ENCODE assay signal across 29 cellular contexts in the genomic region with DNA sequence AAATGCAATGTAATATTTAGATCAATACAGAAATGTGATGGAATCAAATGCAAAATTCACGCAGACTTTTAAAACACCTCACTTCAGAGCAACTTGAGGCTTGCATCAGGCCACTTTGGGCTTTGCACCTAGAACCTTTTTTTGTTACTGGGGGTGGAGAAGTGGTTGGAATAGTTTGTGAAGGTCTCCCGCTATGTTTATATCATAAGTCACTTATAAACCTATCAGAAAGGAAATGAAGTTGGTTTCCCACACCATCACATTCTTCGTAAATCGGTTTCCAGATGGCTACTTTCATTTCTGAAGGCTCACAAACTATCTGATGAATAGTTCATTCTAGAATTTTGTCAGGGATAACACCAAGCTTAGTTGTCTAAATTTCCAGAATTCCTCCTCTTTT.
"Had no signal": no experiment of that assay in that cellular context is flagged by ENCODE, and none has a peak within 500 bp of the region (broad histone marks: within the 10 kb centered on the region; RNA-seq: fewer than 3 reads in every experiment).

No MANE protein-coding gene starts in this region.

- DNase-seq: activated B cell treated with CpG ODN at 0.5 μM for 24 hours; activated CD4-positive, alpha-beta memory T cell treated with anti-CD3 and anti-CD28 coated beads for 36 hours; activated CD4-positive, alpha-beta T cell treated with anti-CD3 and anti-CD28 coated beads for 4 hours; activated CD4-positive, alpha-beta T cell treated with anti-CD3 and anti-CD28 coated beads, Interleukin-2, amount 10 ng/mL, durations not matched to agents 24 days and 14 days; activated CD4-positive, alpha-beta T cell treated with anti-CD3 and anti-CD28 coated beads, Interleukin-2, amount 50 U/mL, for 1 hour; activated CD4-positive, alpha-beta T cell treated with anti-CD3 and anti-CD28 coated beads, Interleukin-2, amount 50 U/mL, for 4 hours; activated CD4-positive, CD25-positive, alpha-beta regulatory T cell treated with anti-CD3 and anti-CD28 coated beads, Interleukin-2, amount 50 U/mL, for 72 hours; activated CD8-positive, alpha-beta memory T cell treated with anti-CD3 and anti-CD28 coated beads, Interleukin-2, amount 50 U/mL, for 4 hours; activated CD8-positive, alpha-beta T cell treated with anti-CD3 and anti-CD28 coated beads for 36 hours; activated effector memory CD4-positive, alpha-beta T cell treated with anti-CD3 and anti-CD28 coated beads, Interleukin-2, amount 50 U/mL, for 16 hours; activated gamma-delta T cell treated with Interleukin-2 at 50 U/mL for 16 hours; activated naive CD4-positive, alpha-beta T cell; activated naive CD4-positive, alpha-beta T cell treated with anti-CD3 and anti-CD28 coated beads for 36 hours; activated naive CD4-positive, alpha-beta T cell treated with anti-CD3 and anti-CD28 coated beads, Interleukin-2, amount 50 U/mL, for 16 hours; activated naive CD8-positive, alpha-beta T cell treated with anti-CD3 and anti-CD28 coated beads for 36 hours; activated T-cell treated with anti-CD3 and anti-CD28 coated beads for 4 hours; activated T-cell treated with anti-CD3 and anti-CD28 coated beads, Interleukin-2, amount 50 U/mL, for 1 hour; activated T-cell treated with anti-CD3 and anti-CD28 coated beads, Interleukin-2, amount 50 U/mL, for 4 hours; activated T-cell treated with anti-CD3 and anti-CD28 coated beads, Interleukin-2, amount 50 U/mL, for 72 hours; adrenal gland; amniotic stem cell; aorta; caudate nucleus; T-helper 1 cell; T-helper 2 cell; T-helper 9 cell had no signal

- ATAC-seq: activated CD8-positive, alpha-beta T cell treated with anti-CD3 and anti-CD28 coated beads for 36 hours; activated naive CD4-positive, alpha-beta T cell treated with anti-CD3 and anti-CD28 coated beads, Interleukin-2, amount 50 U/mL, for 72 hours; activated T-cell treated with anti-CD3 and anti-CD28 coated beads, Interleukin-2, amount 50 U/mL, for 4 hours; activated T-cell treated with anti-CD3 and anti-CD28 coated beads, Interleukin-2, amount 50 U/mL, for 72 hours; activated T-helper 17 cell treated with anti-CD3 and anti-CD28 coated beads, Interleukin-2, amount 50 U/mL, for 72 hours had no signal

- H3K9me3 ChIP-seq: adrenal gland had no signal

- H3K27ac ChIP-seq: cardiac muscle cell had no signal

- H3K4me1 ChIP-seq: adrenal gland had no signal

- H3K36me3 ChIP-seq: adrenal gland, cardiac muscle cell had no signal

- H3K27me3 ChIP-seq: adrenal gland, cardiac muscle cell had no signal

- H3K4me3 ChIP-seq: adrenal gland, cardiac muscle cell had no signal
